Comparison of ENCODE assay signal across 18 cellular contexts in the genomic region with DNA sequence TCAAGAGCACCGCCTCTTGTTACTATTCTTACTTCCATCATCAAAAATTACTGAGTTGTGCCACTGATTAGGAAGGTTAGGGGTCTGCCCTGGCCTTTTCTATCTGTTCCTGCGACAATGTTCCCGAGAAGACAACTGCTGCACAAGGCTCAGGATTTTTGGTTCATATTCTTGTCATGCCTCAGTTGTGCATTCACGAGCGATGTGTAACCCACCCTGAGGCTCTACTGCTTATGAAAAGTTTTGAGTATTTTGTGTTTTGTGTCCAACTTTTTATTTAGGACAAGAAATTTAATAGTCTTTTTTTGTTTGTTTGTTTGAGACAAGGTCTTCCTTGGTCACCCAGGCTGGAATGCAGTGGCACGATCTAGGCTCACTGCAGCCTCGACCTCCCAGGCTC. TPM values are rescaled to one million over a fixed set of nuclear protein-coding genes. Genes with fewer than 3 reads are reported as not detected.
DNase-seq lines count a peak whose midpoint lies in the region; FAIRE-seq and TF ChIP-seq lines count a peak whose summit lies in the region.
"Had no signal": no experiment of that assay in that cellular context is flagged by ENCODE, and none has a peak within 500 bp of the region (broad histone marks: within the 10 kb centered on the region; RNA-seq: fewer than 3 reads in every experiment).

No MANE protein-coding gene starts in this region.

- no peaks in the 10 kb centered on the region for H3K36me3 ChIP-seq in adrenal gland (replicated peaks in 1 of 2)
- peaks cover 2% of the 10 kb centered on the region in 2 experiments for H3K36me3 ChIP-seq in trophoblast cell (ENCODE audit: control insufficient read depth in 1 of 2, insufficient read depth in 2 of 2, low read length in 2 of 2)
- H3K36me3 ChIP-seq in transverse colon: no peaks in the 10 kb centered on the region
- peaks cover 7% of the 10 kb centered on the region; the same call in 1 of the 2 replicates for H3K36me3 ChIP-seq in OCI-LY7 (ENCODE audit: insufficient read depth, low read length)
- H3K36me3 ChIP-seq: BLaER1 had no signal

- H4K12ac ChIP-seq in trophoblast cell (ENCODE audit: low read depth, low read length): no peak overlapping the region

- no peak overlapping the region for H4K8ac ChIP-seq in trophoblast cell (ENCODE audit: low read depth, low read length)

- peak overlapping the region in 3 of 5 donors; percentile 96 to 99 (median 99) for H3K27ac ChIP-seq in adrenal gland
- no peak overlapping the region for H3K27ac ChIP-seq in trophoblast cell (ENCODE audit: low read depth, low read length)
- peak overlapping the region; percentile 91 to 94 (median 93) for H3K27ac ChIP-seq in transverse colon
- H3K27ac ChIP-seq in OCI-LY7 (ENCODE audit: low read depth, low read length, poor library complexity, severe bottlenecking): no peak overlapping the region
- H3K27ac ChIP-seq: BLaER1, KMS-11, SK-N-MC had no signal

- H3K9me3 ChIP-seq in adrenal gland (replicated peaks in 1 of 3): no peaks in the 10 kb centered on the region
- H3K9me3 ChIP-seq in trophoblast cell (ENCODE audit: insufficient read depth, low read depth, low read length): peaks cover 3% of the 10 kb centered on the region
- no peaks in the 10 kb centered on the region for H3K9me3 ChIP-seq in transverse colon
- no peaks in the 10 kb centered on the region; the same call in 1 of the 2 replicates for H3K9me3 ChIP-seq in OCI-LY7 (ENCODE audit: low read length)

- DNase-seq in HTR-8/SVneo (ENCODE audit: insufficient read length, low spot score): no peak
- DNase-seq in adrenal gland: no peak
- DNase-seq in trophoblast cell: peak; percentile 57 to 69
- DNase-seq in transverse colon: no peak
- DNase-seq in HEK293T (ENCODE audit: extremely low spot score): no peak
- DNase-seq in OCI-LY7 (ENCODE audit: low spot score): no peak
- DNase-seq in NCI-H128 (lab: John Stamatoyannopoulos, UW; ENCODE audit: unreplicated experiment): no peak
- DNase-seq: activated CD4-positive, alpha-beta T cell treated with anti-CD3 and anti-CD28 coated beads for 1 hour; activated gamma-delta T cell treated with Interleukin-2 at 50 U/mL for 16 hours; glutamatergic neuron; H9; NCI-H1048; NCI-H69; OCI-M1 had no signal

- no peak overlapping the region for H2AK5ac ChIP-seq in trophoblast cell (ENCODE audit: low read length)

- H2BK12ac ChIP-seq in trophoblast cell (ENCODE audit: low read length): peak overlapping the region; percentile 12

- H2BK5ac ChIP-seq in trophoblast cell (ENCODE audit: low read depth, low read length, poor library complexity): no peak overlapping the region

- H3K79me2 ChIP-seq in trophoblast cell (ENCODE audit: control insufficient read depth, insufficient read depth, low read length, poor library complexity) (peaks cover 3% of the 10 kb centered on the region), OCI-LY7 (ENCODE audit: insufficient read depth, low read depth, low read length) (no peaks in the 10 kb centered on the region)

- peak overlapping the region; percentile 2 for H4K91ac ChIP-seq in trophoblast cell (ENCODE audit: low read depth, low read length)

- no peaks in the 10 kb centered on the region for H4K20me1 ChIP-seq in OCI-LY7 (ENCODE audit: insufficient read depth, low read length)
- H4K20me1 ChIP-seq: BLaER1 had no signal

- TF ChIP-seq EP300 in transverse colon (IDR thresholded peaks at IDR 0.05; ENCODE audit: low read depth): no peak

- no peak overlapping the region for H3K4ac ChIP-seq in trophoblast cell (ENCODE audit: low read depth, low read length)

- H3K18ac ChIP-seq in trophoblast cell (ENCODE audit: low read length): no peak overlapping the region

- TF ChIP-seq CTCF in adrenal gland (IDR thresholded peaks at IDR 0.05) (no peak), transverse colon (IDR thresholded peaks at IDR 0.05) (no peak), OCI-LY7 (conservative IDR thresholded peaks at IDR 0.05; ENCODE audit: low read length) (no peak)

- BruUV-seq in OCI-LY7 (replicated peaks; lab: Mats Ljungman, UMichigan): no TSS peak

- no peak overlapping the region for H3K23ac ChIP-seq in trophoblast cell (ENCODE audit: low read length)

- no peak overlapping the region for H3K9ac ChIP-seq in trophoblast cell (ENCODE audit: low read length)
- H3K9ac ChIP-seq: BLaER1, KMS-11 had no signal

- H3K4me3 ChIP-seq in adrenal gland: no peak overlapping the region
- no peak overlapping the region for H3K4me3 ChIP-seq in trophoblast cell (ENCODE audit: low read depth, low read length)
- H3K4me3 ChIP-seq in transverse colon: no peak overlapping the region
- no peak overlapping the region for H3K4me3 ChIP-seq in OCI-LY7 (ENCODE audit: low read depth, low read length, poor library complexity, severe bottlenecking)
- H3K4me3 ChIP-seq: BLaER1, SK-N-MC had no signal

- H2AFZ ChIP-seq in trophoblast cell (ENCODE audit: insufficient read depth, low read length, poor library complexity) (no peak overlapping the region), OCI-LY7 (ENCODE audit: low read length) (no peak overlapping the region)

- POLR2A ChIA-PET in HEK293T (lab: Yijun Ruan, JAX) (interaction anchor here (1.3 kb wide), 1 partner anchor 55 kb away, joined by 4 read pairs; the partner anchor contains the start of gene MAPK1IP1L), OCI-LY7 (lab: Charles Lee) (interaction anchor here (0.9 to 1.1 kb wide), 2 partner anchors 8 to 14 kb away, joined by 3 read pairs; no protein-coding TSS in a partner anchor)

- in situ Hi-C loops in transverse colon (cut with MboI; ENCODE audit: low pct_ligation_motif_present in 1 of 4, low pct_unique_long_range_greater_than_20kb in 1 of 4, low sequenced_read_pairs in 3 of 4): no loop called here

- H3K4me2 ChIP-seq in trophoblast cell (ENCODE audit: low read length) (no peak overlapping the region), OCI-LY7 (ENCODE audit: low read length) (no peak overlapping the region)
- H3K4me2 ChIP-seq: BLaER1, KMS-11 had no signal

- H3K27me3 ChIP-seq in adrenal gland: no peaks in the 10 kb centered on the region
- no peaks in the 10 kb centered on the region for H3K27me3 ChIP-seq in trophoblast cell (ENCODE audit: insufficient read depth, low read length)
- H3K27me3 ChIP-seq in transverse colon: no peaks in the 10 kb centered on the region
- H3K27me3 ChIP-seq: BLaER1 had no signal

- H3K14ac ChIP-seq in trophoblast cell (ENCODE audit: low read length): no peak overlapping the region

- CTCF ChIA-PET in HEK293T (lab: Yijun Ruan, JAX): no interaction called here
- CTCF ChIA-PET in OCI-LY7 (lab: Charles Lee; ENCODE audit: unreplicated experiment): no interaction called here

- intact Hi-C loops in adrenal gland (cut with DNase I): no loop called here
- intact Hi-C loops in transverse colon (cut with DNase I; ENCODE audit: low total_unique reads): no loop called here
- intact Hi-C loops in OCI-LY7 (cut with micrococcal nuclease; ENCODE audit: unreplicated experiment): loop anchor here (10.0 kb wide), 1 partner anchor 479 kb away; the partner anchor contains the start of gene KTN1

- no peaks in the 10 kb centered on the region for H3K9me2 ChIP-seq in OCI-LY7 (ENCODE audit: insufficient read depth, low read length)

- peaks cover 28 to 62% of the 10 kb centered on the region in 2 donors for H3K4me1 ChIP-seq in adrenal gland (replicated peaks in 1 of 2)
- peaks cover 20 to 31% of the 10 kb centered on the region in 2 experiments for H3K4me1 ChIP-seq in trophoblast cell (ENCODE audit: control insufficient read depth in 1 of 2, insufficient read depth in 2 of 2, low read length in 2 of 2)
- peaks cover 44 to 86% (median 59%) of the 10 kb centered on the region in 4 donors for H3K4me1 ChIP-seq in transverse colon
- peaks cover 33% of the 10 kb centered on the region for H3K4me1 ChIP-seq in OCI-LY7 (ENCODE audit: insufficient read depth, low read length, poor library complexity, severe bottlenecking)

- FAIRE-seq in HTR-8/SVneo (lab: Jason Lieb, UNC): peak; percentile 16
- FAIRE-seq: islet of Langerhans had no signal

- TF ChIP-seq POLR2A in adrenal gland (IDR thresholded peaks at IDR 0.05): no peak
- no peak for TF ChIP-seq POLR2A in transverse colon (IDR thresholded peaks at IDR 0.05)

- peaks cover 28% of the 10 kb centered on the region for H3K79me1 ChIP-seq in trophoblast cell (ENCODE audit: low read length)

- no peak overlapping the region for H2BK120ac ChIP-seq in trophoblast cell (ENCODE audit: insufficient read depth, low read length, poor library complexity)

- WGBS in adrenal gland, 4 donors: 73 to 85% (median 80%) methylated on average over 7 of the region's 7 CpGs
- WGBS in trophoblast cell (ENCODE audit: extremely low coverage, insufficient coverage, insufficient read length): no CpG with 5 or more reads among the region's 7 CpGs
- WGBS in transverse colon (ENCODE audit: low coverage in 1 of 2), 2 donors: 92 to 97% methylated on average over 7 of the region's 7 CpGs

TF ChIP-seq in HEK293T, 16 proteins besides CTCF, POLR2A, EP300 and RAD21 (continues in another document):
- TF ChIP-seq SUZ12 (IDR thresholded peaks at IDR 0.05): no peak
- TF ChIP-seq TARDBP (IDR thresholded peaks at IDR 0.05): no peak
- TF ChIP-seq BHLHE40 (IDR thresholded peaks at IDR 0.05; ENCODE audit: borderline replicate concordance): no peak
- TF ChIP-seq ZNF384 (IDR thresholded peaks at IDR 0.05): no peak
- no peak for TF ChIP-seq FOXA1 (IDR thresholded peaks at IDR 0.05)
- TF ChIP-seq LEF1 (IDR thresholded peaks at IDR 0.05; ENCODE audit: borderline replicate concordance): no peak
- no peak for TF ChIP-seq CTBP1 (IDR thresholded peaks at IDR 0.05; ENCODE audit: borderline replicate concordance)
- TF ChIP-seq FOXK2 (IDR thresholded peaks at IDR 0.05): no peak
- TF ChIP-seq L3MBTL2 (conservative IDR thresholded peaks at IDR 0.05): no peak
- TF ChIP-seq ELF4 (IDR thresholded peaks at IDR 0.05): no peak
- no peak for TF ChIP-seq NFRKB (IDR thresholded peaks at IDR 0.05)

RNA-seq across cellular contexts. Expression of gene LGALS3, which starts 23.1 kb away (rescaled TPM):
- total RNA-seq in adrenal gland: 100 to 1,000 TPM in 5 of 8 donors, 10 to 100 TPM in 3; 44.3 to 248 (median 120) TPM
- polyA plus RNA-seq in adrenal gland: 100 to 1,000 TPM in 2 of 3 donors, 10 to 100 TPM in 1; 46.6 to 241 (median 174) TPM
- polyA plus RNA-seq in trophoblast cell (2013): 107 and 114 TPM in 2 replicates
- 1,000 to 10,000 TPM in 3 of 4 donors, 100 to 1,000 TPM in 1; 388 to 2,805 (median 1,702) TPM for total RNA-seq in transverse colon
- total RNA-seq in OCI-LY7 (2014; rRNA removed; shearing (Covaris generic)): not detected in 2 replicates
- total RNA-seq in OCI-LY7 (2022): not detected in 2 replicates

RNA-seq across cellular contexts. Expression of gene MAPK1IP1L, which starts 54.5 kb away (rescaled TPM):
- total RNA-seq in adrenal gland (100 to 1,000 TPM in 2 of 8 donors, 10 to 100 TPM in 6; 44.5 to 132 (median 85.2) TPM), transverse colon (10 to 100 TPM; 50.2 to 96.9 (median 57.6) TPM), OCI-LY7 (2022) (92.2 and 94.8 TPM in 2 replicates)
- polyA plus RNA-seq in adrenal gland: 100 to 1,000 TPM in 1 of 3 donors, 10 to 100 TPM in 2; 23.2 to 114 (median 25.0) TPM
- 125 and 127 TPM in 2 replicates for polyA plus RNA-seq in trophoblast cell (2013)
- 24.6 and 27.9 TPM in 2 replicates for total RNA-seq in OCI-LY7 (2014; rRNA removed; shearing (Covaris generic))

Comparison
In these comparisons a context has a peak if more than half of its experiments do, and no peak if none do; other contexts are left out.
1. DNase-seq: peak in trophoblast cell (2 of 2); none in HTR-8/SVneo (single experiment), adrenal gland (0 of 7), transverse colon (single experiment), HEK293T (single experiment), OCI-LY7 (single experiment) and NCI-H128 (single experiment).
2. H3K27ac ChIP-seq: peak in adrenal gland (3 of 5) and transverse colon (4 of 4); none in trophoblast cell (single experiment) and OCI-LY7 (single experiment).
3. RNA of gene LGALS3, which starts 23.1 kb away (total RNA-seq): 388 to 2,805 TPM in transverse colon and 44.3 to 248 TPM in adrenal gland; not detected in OCI-LY7; every median in the first group is over 10 times any median in the second.